In the genomic region with DNA sequence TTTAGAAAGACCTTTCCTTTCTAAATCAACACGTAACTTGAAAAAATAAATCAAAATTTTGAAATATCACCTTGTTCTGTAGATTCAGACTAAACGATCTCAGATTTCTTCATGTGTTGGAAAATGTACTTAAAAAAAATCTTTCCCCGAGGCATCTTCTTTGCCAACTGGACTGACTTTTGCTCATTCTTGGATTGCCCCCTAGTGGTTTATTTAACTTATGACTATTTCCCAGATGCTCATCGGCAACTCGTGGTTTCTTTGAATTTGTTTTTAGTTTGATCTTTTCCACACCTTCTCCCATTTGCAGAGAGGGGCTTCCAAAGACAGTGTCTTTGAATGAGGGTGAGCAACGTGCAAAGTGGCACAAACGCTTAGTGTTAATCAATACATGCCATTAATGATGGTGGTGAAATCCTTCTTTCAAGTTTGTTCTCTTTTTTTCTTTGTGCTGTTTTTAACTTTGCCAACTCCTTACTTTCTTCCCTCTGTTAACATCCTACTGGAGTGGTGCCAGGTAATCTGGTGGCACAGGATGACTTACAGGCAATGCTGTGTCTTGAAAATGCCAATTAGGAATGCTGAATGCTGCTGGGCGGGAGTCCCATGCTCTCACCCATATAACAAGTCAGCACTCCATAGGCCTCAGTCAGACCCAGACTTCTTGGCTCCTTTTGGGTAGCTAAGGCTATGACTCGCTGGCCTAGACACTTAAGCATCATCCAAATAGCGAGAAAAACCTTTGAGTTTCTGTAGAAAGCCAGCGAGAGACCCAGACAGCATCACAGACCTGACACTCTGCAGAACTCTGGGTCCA, we compare ENCODE assay signal across 8 cellular contexts. TPM values are rescaled to one million over a fixed set of nuclear protein-coding genes. Genes with fewer than 3 reads are reported as not detected.
DNase-seq lines count a peak whose midpoint lies in the region; ATAC-seq, FAIRE-seq and TF ChIP-seq lines count a peak whose summit lies in the region.

No MANE protein-coding gene starts in this region.

- H3K4me1 Mint-ChIP-seq in mesothelial cell of epicardium: peaks cover 30% of the 10 kb centered on the region
- H3K4me1 Mint-ChIP-seq in activated CD8-positive, alpha-beta memory T cell treated with anti-CD3 and anti-CD28 coated beads, Interleukin-2, amount 10 ng/mL, durations not matched to agents 7 days and 5 days: peaks cover 4% of the 10 kb centered on the region

- H3K4me2 ChIP-seq in A549: peak overlapping the region; percentile 41

- H3K4me3 ChIP-seq in A549 (no peak overlapping the region), LNCaP clone FGC (ENCODE audit: low read depth, low read length) (no peak overlapping the region)

- peaks cover 5% of the 10 kb centered on the region for H3K36me3 Mint-ChIP-seq in mesothelial cell of epicardium
- no peaks in the 10 kb centered on the region for H3K36me3 Mint-ChIP-seq in activated CD8-positive, alpha-beta memory T cell treated with anti-CD3 and anti-CD28 coated beads, Interleukin-2, amount 10 ng/mL, durations not matched to agents 7 days and 5 days

- no peak for TF ChIP-seq EP300 in A549 (IDR thresholded peaks at IDR 0.05)

- POLR2A ChIA-PET in A549 (lab: Yijun Ruan, JAX): no interaction called here

- no peaks in the 10 kb centered on the region for H3K27me3 Mint-ChIP-seq in mesothelial cell of epicardium (ENCODE audit: low read depth)
- H3K27me3 Mint-ChIP-seq in activated CD8-positive, alpha-beta memory T cell treated with anti-CD3 and anti-CD28 coated beads, Interleukin-2, amount 10 ng/mL, durations not matched to agents 7 days and 5 days: peaks cover 47% of the 10 kb centered on the region

- H3K4me1 ChIP-seq in A549: peaks cover 54% of the 10 kb centered on the region

- 17% methylated on average over 11 of the region's 11 CpGs for WGBS in A549 (ENCODE audit: missing lambda C conversion rate)

- CTCF ChIA-PET in A549 (lab: Yijun Ruan, JAX): interaction anchor here (0.6 to 3.3 kb wide), 5 partner anchors 150 to 458 kb away, joined by 3 to 19 read pairs (median 3); no protein-coding TSS in a partner anchor
- CTCF ChIA-PET in activated CD8-positive, alpha-beta memory T cell treated with anti-CD3 and anti-CD28 coated beads, Interleukin-2, amount 10 ng/mL, durations not matched to agents 7 days and 5 days (lab: Charles Lee): interaction anchor here (1.0 to 1.9 kb wide), 2 partner anchors 13 to 363 kb away, joined by 3 to 9 read pairs; no protein-coding TSS in a partner anchor

- peak; percentile 40 to 51; a peak in 3 of 6 replicates for ATAC-seq in A549
- ATAC-seq in activated CD8-positive, alpha-beta memory T cell treated with anti-CD3 and anti-CD28 coated beads, Interleukin-2, amount 10 ng/mL, durations not matched to agents 7 days and 5 days: no peak

- no peak overlapping the region for H3K4me3 Mint-ChIP-seq in mesothelial cell of epicardium
- H3K4me3 Mint-ChIP-seq in activated CD8-positive, alpha-beta memory T cell treated with anti-CD3 and anti-CD28 coated beads, Interleukin-2, amount 10 ng/mL, durations not matched to agents 7 days and 5 days: no peak overlapping the region

- DNase-seq in A549 (ENCODE audit: low read depth in 1 of 2, low spot score in 1 of 2) (peak; percentile 60 to 82), GM13976 (ENCODE audit: low spot score) (peak; percentile 56), LNCaP clone FGC (ENCODE audit: low read depth) (peak; percentile 56), OCI-M1 (lab: John Stamatoyannopoulos, UW) (peak; percentile 96), dermis microvascular lymphatic vessel endothelial cell (ENCODE audit: low read depth in 2 of 2) (peak; percentile 67 to 81), mesothelial cell of epicardium (ENCODE audit: low spot score in 2 of 2, unreplicated experiment in 2 of 2) (no peak), OCI-M2 (lab: John Stamatoyannopoulos, UW; ENCODE audit: unreplicated experiment) (no peak)
- DNase-seq in activated CD8-positive, alpha-beta memory T cell treated with anti-CD3 and anti-CD28 coated beads, Interleukin-2, amount 10 ng/mL, durations not matched to agents 7 days and 5 days: no peak

- peak overlapping the region; percentile 42 to 86 for H3K27ac ChIP-seq in A549

- in situ Hi-C loops in GM13976 (cut with MboI; ENCODE audit: low sequenced_read_pairs, unreplicated experiment): loop anchor here (5.0 to 25.0 kb wide), 3 partner anchors 206 to 956 kb away; a partner anchor contains a TSS

- no peaks in the 10 kb centered on the region for H3K9me3 ChIP-seq in A549

- FAIRE-seq in A549 (lab: Jason Lieb, UNC): no peak

- TF ChIP-seq CTCF in A549 (IDR thresholded peaks at IDR 0.05) (peak; percentile 91), GM13976 (IDR thresholded peaks at IDR 0.05; ENCODE audit: borderline replicate concordance, control extremely low read depth, extremely low read depth, insufficient read depth, missing control alignments) (peak; percentile 26), LNCaP clone FGC (IDR thresholded peaks at IDR 0.05; ENCODE audit: control insufficient read depth, extremely low read depth, insufficient read depth) (peak; percentile 59), mesothelial cell of epicardium (IDR thresholded peaks at IDR 0.05; ENCODE audit: unreplicated experiment) (peak; percentile 96)

- H3K9me3 Mint-ChIP-seq in mesothelial cell of epicardium: peaks cover 4% of the 10 kb centered on the region
- no peaks in the 10 kb centered on the region for H3K9me3 Mint-ChIP-seq in activated CD8-positive, alpha-beta memory T cell treated with anti-CD3 and anti-CD28 coated beads, Interleukin-2, amount 10 ng/mL, durations not matched to agents 7 days and 5 days (ENCODE audit: low read depth)

- TF ChIP-seq POLR2A in A549 (IDR thresholded peaks at IDR 0.05; ENCODE audit: low read length): no peak

- no peak overlapping the region for H3K27ac Mint-ChIP-seq in mesothelial cell of epicardium
- H3K27ac Mint-ChIP-seq in activated CD8-positive, alpha-beta memory T cell treated with anti-CD3 and anti-CD28 coated beads, Interleukin-2, amount 10 ng/mL, durations not matched to agents 7 days and 5 days: no peak overlapping the region

- peak; percentile 96 to 98 for TF ChIP-seq RAD21 in A549 (conservative IDR thresholded peaks at IDR 0.05 in 1 of 2, IDR thresholded peaks at IDR 0.05 in 1 of 2)

TF ChIP-seq in A549, 52 proteins besides CTCF, POLR2A, EP300 and RAD21 (continues in another document):
- TF ChIP-seq RCOR1 (IDR thresholded peaks at IDR 0.05; ENCODE audit: low read depth, low read length): no peak
- no peak for TF ChIP-seq EHMT2 (IDR thresholded peaks at IDR 0.05; ENCODE audit: low read depth)
- TF ChIP-seq, protein P1, sequence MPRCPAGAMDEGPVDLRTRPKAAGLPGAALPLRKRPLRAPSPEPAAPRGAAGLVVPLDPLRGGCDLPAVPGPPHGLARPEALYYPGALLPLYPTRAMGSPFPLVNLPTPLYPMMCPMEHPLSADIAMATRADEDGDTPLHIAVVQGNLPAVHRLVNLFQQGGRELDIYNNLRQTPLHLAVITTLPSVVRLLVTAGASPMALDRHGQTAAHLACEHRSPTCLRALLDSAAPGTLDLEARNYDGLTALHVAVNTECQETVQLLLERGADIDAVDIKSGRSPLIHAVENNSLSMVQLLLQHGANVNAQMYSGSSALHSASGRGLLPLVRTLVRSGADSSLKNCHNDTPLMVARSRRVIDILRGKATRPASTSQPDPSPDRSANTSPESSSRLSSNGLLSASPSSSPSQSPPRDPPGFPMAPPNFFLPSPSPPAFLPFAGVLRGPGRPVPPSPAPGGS (IDR thresholded peaks at IDR 0.05): no peak
- TF ChIP-seq, protein P2, sequence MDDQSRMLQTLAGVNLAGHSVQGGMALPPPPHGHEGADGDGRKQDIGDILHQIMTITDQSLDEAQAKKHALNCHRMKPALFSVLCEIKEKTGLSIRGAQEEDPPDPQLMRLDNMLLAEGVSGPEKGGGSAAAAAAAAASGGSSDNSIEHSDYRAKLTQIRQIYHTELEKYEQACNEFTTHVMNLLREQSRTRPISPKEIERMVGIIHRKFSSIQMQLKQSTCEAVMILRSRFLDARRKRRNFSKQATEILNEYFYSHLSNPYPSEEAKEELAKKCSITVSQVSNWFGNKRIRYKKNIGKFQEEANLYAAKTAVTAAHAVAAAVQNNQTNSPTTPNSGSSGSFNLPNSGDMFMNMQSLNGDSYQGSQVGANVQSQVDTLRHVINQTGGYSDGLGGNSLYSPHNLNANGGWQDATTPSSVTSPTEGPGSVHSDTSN (IDR thresholded peaks at IDR 0.05): no peak
- peak; percentile 96 for TF ChIP-seq SMC3 (IDR thresholded peaks at IDR 0.05)
- no peak for TF ChIP-seq ZSCAN20 (CRISPR knock-in tag; IDR thresholded peaks at IDR 0.05)
- no peak for TF ChIP-seq JUN (IDR thresholded peaks at IDR 0.05)
- TF ChIP-seq TP53 (CRISPR knock-in tag; IDR thresholded peaks at IDR 0.05): no peak
- TF ChIP-seq, protein P3, sequence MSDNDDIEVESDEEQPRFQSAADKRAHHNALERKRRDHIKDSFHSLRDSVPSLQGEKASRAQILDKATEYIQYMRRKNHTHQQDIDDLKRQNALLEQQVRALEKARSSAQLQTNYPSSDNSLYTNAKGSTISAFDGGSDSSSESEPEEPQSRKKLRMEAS (IDR thresholded peaks at IDR 0.05): peak; percentile 38; the same call in 1 of the 2 replicates
- TF ChIP-seq HEYL (CRISPR knock-in tag; IDR thresholded peaks at IDR 0.05): no peak
- no peak for TF ChIP-seq NFE2L2 (conservative IDR thresholded peaks at IDR 0.05; ENCODE audit: low read length)
- TF ChIP-seq MAZ (IDR thresholded peaks at IDR 0.05; ENCODE audit: borderline replicate concordance, low read depth, low read length): no peak
- 0 out of 2 replicates have a peak, but pooled peaks have one; percentile 42 for TF ChIP-seq HOXB13 (CRISPR knock-in tag; IDR thresholded peaks at IDR 0.05; ENCODE audit: low read depth)
- no peak for TF ChIP-seq CHD2 (IDR thresholded peaks at IDR 0.05; ENCODE audit: low read length, partially characterized antibody)
- TF ChIP-seq FOSL2 (IDR thresholded peaks at IDR 0.05): no peak
- no peak for TF ChIP-seq FOSL2 (CRISPR knock-in tag; IDR thresholded peaks at IDR 0.05)
- no peak for TF ChIP-seq TFCP2L1 (CRISPR knock-in tag; IDR thresholded peaks at IDR 0.05)
- TF ChIP-seq NR3C1 (IDR thresholded peaks at IDR 0.05): no peak
- no peak for TF ChIP-seq CBX2 (IDR thresholded peaks at IDR 0.05; ENCODE audit: borderline replicate concordance, low read depth)
- no peak for TF ChIP-seq ZFP36 (IDR thresholded peaks at IDR 0.05; ENCODE audit: borderline replicate concordance, partially characterized antibody)

RNA-seq across cellular contexts. Expression of a gene that starts 18.3 kb away (rescaled TPM):
- polyA plus RNA-seq in A549 (2011; rRNA removed) (240 and 282 TPM in 2 replicates), A549 (2017; fragmentation: RNase III; extraction: RNeasy Plus Mini Kit Qiagen cat#74134 plus additional on column Dnase treatment) (199 to 247 TPM (median 217 TPM) in 3 replicates)
- 114 and 212 TPM in 2 replicates for polyA plus RNA-seq in A549 (2012; cell fraction: cytosol; rRNA removed)
- 111 and 129 TPM in 2 replicates for polyA plus RNA-seq in A549 (2012; cell fraction: nucleus; rRNA removed)
- 340 and 362 TPM in 2 replicates for polyA minus RNA-seq in A549 (2011; rRNA and poly(A)+ RNA removed)
- total RNA-seq in dermis microvascular lymphatic vessel endothelial cell (108 and 196 TPM in 2 replicates), mesothelial cell of epicardium (28.3 to 29.9 TPM (median 29.4 TPM) in 3 replicates)
- 1 to 10 TPM in 1 of 2 experiments, under 1 TPM in 1; 0.85 to 4.9 TPM for total RNA-seq in activated CD8-positive, alpha-beta memory T cell treated with anti-CD3 and anti-CD28 coated beads, Interleukin-2, amount 10 ng/mL, durations not matched to agents 7 days and 5 days

Comparison
In these comparisons a context has a peak if more than half of its experiments do, and no peak if none do; other contexts are left out.
1. DNase-seq: peak in A549 (2 of 2), GM13976 (single experiment), LNCaP clone FGC (single experiment), OCI-M1 (single experiment) and dermis microvascular lymphatic vessel endothelial cell (2 of 2); none in mesothelial cell of epicardium (0 of 2), activated CD8-positive, alpha-beta memory T cell treated with anti-CD3 and anti-CD28 coated beads, Interleukin-2, amount 10 ng/mL, durations not matched to agents 7 days and 5 days (single experiment) and OCI-M2 (single experiment).
2. CTCF ChIP-seq: peak in every context shown above with its lines; median percentile 96 in mesothelial cell of epicardium; 91 in A549; 59 in LNCaP clone FGC; 26 in GM13976.